Comparison of ENCODE assay signal across 8 cellular contexts in the genomic region with DNA sequence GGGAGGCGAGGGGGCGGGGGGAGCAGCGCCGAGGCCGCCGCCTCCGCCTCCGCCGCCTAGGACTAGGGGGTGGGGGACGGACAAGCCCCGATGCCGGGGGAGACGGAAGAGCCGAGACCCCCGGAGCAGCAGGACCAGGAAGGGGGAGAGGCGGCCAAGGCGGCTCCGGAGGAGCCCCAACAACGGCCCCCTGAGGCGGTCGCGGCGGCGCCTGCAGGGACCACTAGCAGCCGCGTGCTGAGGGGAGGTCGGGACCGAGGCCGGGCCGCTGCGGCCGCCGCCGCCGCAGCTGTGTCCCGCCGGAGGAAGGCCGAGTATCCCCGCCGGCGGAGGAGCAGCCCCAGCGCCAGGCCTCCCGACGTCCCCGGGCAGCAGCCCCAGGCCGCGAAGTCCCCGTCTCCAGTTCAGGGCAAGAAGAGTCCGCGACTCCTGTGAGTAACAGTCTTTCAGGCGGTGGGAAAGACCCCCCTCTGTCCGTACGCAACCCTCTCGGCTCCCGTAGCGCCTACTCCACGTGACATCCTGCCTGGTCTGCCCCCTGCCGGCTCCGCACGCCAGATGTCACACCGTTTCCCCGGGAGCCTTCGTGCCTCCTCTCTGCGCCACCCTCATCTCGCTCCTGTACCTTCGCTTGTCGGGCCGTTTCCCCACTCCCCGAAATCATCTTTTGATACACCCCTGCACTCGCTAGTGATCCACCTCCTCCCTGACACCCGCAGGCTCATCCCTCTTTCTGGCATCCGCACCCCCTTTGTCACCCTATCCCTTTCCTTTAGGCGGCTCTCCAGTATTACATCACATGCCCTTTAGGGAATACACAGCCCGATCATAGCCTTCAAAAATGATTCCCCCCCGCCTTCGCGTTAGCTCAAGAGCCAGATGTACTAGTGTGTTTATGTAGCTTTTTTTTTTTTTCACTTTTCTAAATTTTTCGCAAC. TPM values are rescaled to one million over a fixed set of nuclear protein-coding genes. Genes with fewer than 3 reads are reported as not detected.
DNase-seq lines count a peak whose midpoint lies in the region; ATAC-seq and TF ChIP-seq lines count a peak whose summit lies in the region.

No MANE protein-coding gene starts in this region.

- WGBS in endodermal cell (ENCODE audit: insufficient coverage in 1 of 2, insufficient read length in 1 of 2), 2 experiments: 0% methylated on average over 16 to 77 of the region's 78 CpGs

- peak overlapping the region; percentile 96 for H3K4me3 Mint-ChIP-seq in endodermal cell
- peak overlapping the region; percentile 97 for H3K4me3 Mint-ChIP-seq in mesothelial cell of epicardium

- H3K27me3 Mint-ChIP-seq in endodermal cell (ENCODE audit: insufficient read depth): no peaks in the 10 kb centered on the region
- no peaks in the 10 kb centered on the region for H3K27me3 Mint-ChIP-seq in mesothelial cell of epicardium (ENCODE audit: low read depth)

- no peaks in the 10 kb centered on the region for H3K9me3 Mint-ChIP-seq in endodermal cell
- no peaks in the 10 kb centered on the region for H3K9me3 Mint-ChIP-seq in mesothelial cell of epicardium

- H3K27ac ChIP-seq in HUES48 (ENCODE audit: low read depth, low read length) (peak overlapping the region; percentile 98), endodermal cell (ENCODE audit: low read depth, low read length) (peak overlapping the region; percentile 95)

- TF ChIP-seq CTCF in endodermal cell (conservative IDR thresholded peaks at IDR 0.05): peak; percentile 80
- peak; percentile 70 for TF ChIP-seq CTCF in mesothelial cell of epicardium (IDR thresholded peaks at IDR 0.05; ENCODE audit: unreplicated experiment)

- peak overlapping the region; percentile 97 for H3K27ac Mint-ChIP-seq in endodermal cell
- peak overlapping the region; percentile 100 for H3K27ac Mint-ChIP-seq in mesothelial cell of epicardium

- DNase-seq in Caki2 (ENCODE audit: low read depth) (peak; percentile 81), NOMO-1 treated with dmso at 0.1 percent for 144 hours (lab: John Stamatoyannopoulos, UW; ENCODE audit: unreplicated experiment) (peak; percentile 76), endodermal cell (peak; percentile 95), mesothelial cell of epicardium (ENCODE audit: low spot score in 2 of 2, unreplicated experiment in 2 of 2) (peak; percentile 78 to 93)
- DNase-seq in activated CD8-positive, alpha-beta memory T cell treated with anti-CD3 and anti-CD28 coated beads, Interleukin-2, amount 50 U/mL, for 24 hours (ENCODE audit: extremely low read depth): peak; percentile 83
- peak; percentile 87 to 88 for DNase-seq in stimulated activated CD8-positive, alpha-beta memory T cell treated with anti-CD3 and anti-CD28 coated beads, Interleukin-15, amount 100 ng/mL, for 4 hours (ENCODE audit: low read depth in 2 of 2)

- H3K4me3 ChIP-seq in HUES48 (ENCODE audit: low read depth, low read length): peak overlapping the region; percentile 76
- H3K4me3 ChIP-seq in endodermal cell (ENCODE audit: low read length): peak overlapping the region; percentile 97

- H3K4me1 Mint-ChIP-seq in endodermal cell (peaks cover 30% of the 10 kb centered on the region), mesothelial cell of epicardium (peaks cover 39% of the 10 kb centered on the region)

- H3K9ac ChIP-seq in HUES48 (ENCODE audit: low read depth, low read length) (peak overlapping the region; percentile 92), endodermal cell (ENCODE audit: extremely low read depth, low read length, poor library complexity, severe bottlenecking) (peak overlapping the region; percentile 96)

- peaks cover 8% of the 10 kb centered on the region; the same call in 1 of the 2 replicates for H3K36me3 ChIP-seq in HUES48 (ENCODE audit: control insufficient read depth, insufficient read depth, low read length)
- peaks cover 5% of the 10 kb centered on the region for H3K36me3 ChIP-seq in endodermal cell (ENCODE audit: control insufficient read depth, insufficient read depth, low read length)

- peaks cover 4% of the 10 kb centered on the region for H3K36me3 Mint-ChIP-seq in endodermal cell (ENCODE audit: low read depth)
- H3K36me3 Mint-ChIP-seq in mesothelial cell of epicardium: no peaks in the 10 kb centered on the region

- ATAC-seq in GM21390 (IDR thresholded peaks at IDR 0.05; ENCODE audit: unreplicated experiment): peak; percentile 40

- in situ Hi-C loops in Caki2 (cut with HindIII; ENCODE audit: low pct_unique_long_range_greater_than_20kb, low sequenced_read_pairs): no loop called here

- no peaks in the 10 kb centered on the region for H3K27me3 ChIP-seq in HUES48 (ENCODE audit: control insufficient read depth, insufficient read depth, low read length)
- H3K27me3 ChIP-seq in endodermal cell (ENCODE audit: control insufficient read depth, insufficient read depth, low read length, poor library complexity, severe bottlenecking): no peaks in the 10 kb centered on the region

- H3K4me1 ChIP-seq in HUES48 (ENCODE audit: control insufficient read depth, insufficient read depth, low read length): 0 out of 2 replicates have a peak, but pooled peaks cover 12% of the 10 kb centered on the region
- H3K4me1 ChIP-seq in endodermal cell (ENCODE audit: control insufficient read depth, insufficient read depth, low read length): no peaks in the 10 kb centered on the region

- no peaks in the 10 kb centered on the region for H3K9me3 ChIP-seq in HUES48 (ENCODE audit: control insufficient read depth, insufficient read depth, low read length)
- H3K9me3 ChIP-seq in endodermal cell (ENCODE audit: control insufficient read depth, low read length): no peaks in the 10 kb centered on the region

RNA-seq across cellular contexts. Expression of gene ZFP91, which starts 0.6 kb away (rescaled TPM):
- total RNA-seq in Caki2 (2014; rRNA removed; shearing (Covaris generic); ENCODE audit: low replicate concordance): 26.6 and 26.8 TPM in 2 replicates
- 10 to 100 TPM; 28.0 to 31.0 TPM for total RNA-seq in endodermal cell
- polyA plus RNA-seq in endodermal cell (2013, experiment 1 of 2): 39.4 TPM
- polyA plus RNA-seq in endodermal cell (2013, experiment 2 of 2): 39.0 TPM
- 39.6 to 41.0 TPM (median 39.7 TPM) in 3 replicates for total RNA-seq in mesothelial cell of epicardium

RNA-seq across cellular contexts. Expression of gene LPXN, which starts 3.8 kb away (rescaled TPM):
- total RNA-seq in Caki2 (2014; rRNA removed; shearing (Covaris generic); ENCODE audit: low replicate concordance): 0.46 and 0.54 TPM in 2 replicates
- total RNA-seq in endodermal cell (1 to 10 TPM; 1.9 to 2.7 TPM), mesothelial cell of epicardium (5.1 to 6.2 TPM (median 5.8 TPM) in 3 replicates)
- polyA plus RNA-seq in endodermal cell (2013, experiment 1 of 2): 3.5 TPM
- 2.5 TPM for polyA plus RNA-seq in endodermal cell (2013, experiment 2 of 2)

RNA-seq across cellular contexts. Expression of gene CNTF, which starts 43.0 kb away (rescaled TPM):
- 0.44 TPM in 1 of 2 replicates, not detected in the other for total RNA-seq in Caki2 (2014; rRNA removed; shearing (Covaris generic); ENCODE audit: low replicate concordance)
- total RNA-seq in endodermal cell (1 to 10 TPM; 1.7 to 3.7 TPM), mesothelial cell of epicardium (2.5 to 2.7 TPM (median 2.7 TPM) in 3 replicates)
- 0.61 TPM for polyA plus RNA-seq in endodermal cell (2013, experiment 1 of 2)
- 0.83 TPM for polyA plus RNA-seq in endodermal cell (2013, experiment 2 of 2)

Comparison
In these comparisons a context has a peak if more than half of its experiments do, and no peak if none do; other contexts are left out.
1. Peak in every context shown above with its lines: DNase-seq, ATAC-seq, H3K4me3 ChIP-seq and H3K27ac ChIP-seq.